ENCODE assay signal across 8 cellular contexts in genomic region chr3:119463171-119464169, GRCh38.
DNase-seq lines count a peak whose midpoint lies in the region; ATAC-seq and FAIRE-seq lines count a peak whose summit lies in the region.

A gene with protein sequence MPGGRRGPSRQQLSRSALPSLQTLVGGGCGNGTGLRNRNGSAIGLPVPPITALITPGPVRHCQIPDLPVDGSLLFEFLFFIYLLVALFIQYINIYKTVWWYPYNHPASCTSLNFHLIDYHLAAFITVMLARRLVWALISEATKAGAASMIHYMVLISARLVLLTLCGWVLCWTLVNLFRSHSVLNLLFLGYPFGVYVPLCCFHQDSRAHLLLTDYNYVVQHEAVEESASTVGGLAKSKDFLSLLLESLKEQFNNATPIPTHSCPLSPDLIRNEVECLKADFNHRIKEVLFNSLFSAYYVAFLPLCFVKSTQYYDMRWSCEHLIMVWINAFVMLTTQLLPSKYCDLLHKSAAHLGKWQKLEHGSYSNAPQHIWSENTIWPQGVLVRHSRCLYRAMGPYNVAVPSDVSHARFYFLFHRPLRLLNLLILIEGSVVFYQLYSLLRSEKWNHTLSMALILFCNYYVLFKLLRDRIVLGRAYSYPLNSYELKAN (minus strand): TSS chr3:119463615. CDS start chr3:119462074, 1,541 bp downstream.

- peaks cover 22 to 38% of the 10 kb centered on the region in 2 donors for H3K4me1 Mint-ChIP-seq in effector memory CD8-positive, alpha-beta T cell (ENCODE audit: low read depth in 2 of 2)

- peak within 1 kb of the TSS; percentile 82 to 84 for H3K4me3 Mint-ChIP-seq in effector memory CD8-positive, alpha-beta T cell

- DNase-seq in COLO829 (ENCODE audit: low spot score) (peak; percentile 100), HTR-8/SVneo (ENCODE audit: insufficient read length, low spot score) (peak; percentile 99), NOMO-1 treated with dmso at 0.1 percent for 144 hours (lab: John Stamatoyannopoulos, UW; ENCODE audit: unreplicated experiment) (peak; percentile 96), medulla oblongata (ENCODE audit: extremely low spot score) (peak; percentile 99)
- peak; percentile 97 to 98 (median 98) for DNase-seq in activated CD8-positive, alpha-beta memory T cell treated with anti-CD3 and anti-CD28 coated beads for 48 hours (ENCODE audit: low read depth in 2 of 3, low spot score in 2 of 3)
- peak; percentile 99 for DNase-seq in effector memory CD8-positive, alpha-beta T cell
- DNase-seq in stimulated activated CD8-positive, alpha-beta memory T cell treated with anti-CD3 and anti-CD28 coated beads, Interleukin-12 subunit alpha, Interleukin-12 subunit beta, amount 100 ng/mL, for 1 hour (ENCODE audit: low read depth): peak; percentile 99

- peak; percentile 88 for ATAC-seq in GM21367 (IDR thresholded peaks at IDR 0.05; ENCODE audit: unreplicated experiment)
- peak; percentile 88 for ATAC-seq in effector memory CD8-positive, alpha-beta T cell (replicated peaks)

- peaks cover 40% of the 10 kb centered on the region for H3K36me3 Mint-ChIP-seq in effector memory CD8-positive, alpha-beta T cell (ENCODE audit: insufficient read depth)

- no peaks in the 10 kb centered on the region for H3K27me3 Mint-ChIP-seq in effector memory CD8-positive, alpha-beta T cell

- H3K27ac Mint-ChIP-seq in effector memory CD8-positive, alpha-beta T cell: peak within 1 kb of the TSS; percentile 98 to 99

- FAIRE-seq in HTR-8/SVneo (lab: Jason Lieb, UNC): peak; percentile 99

- H3K9me3 Mint-ChIP-seq in effector memory CD8-positive, alpha-beta T cell: peaks cover 0 to 6% of the 10 kb centered on the region in 2 donors

Comparison
In these comparisons a context has a peak if more than half of its experiments do, and no peak if none do; other contexts are left out.
1. Peak in every context shown above with its lines: DNase-seq and ATAC-seq.